9 cellular contexts compared by ENCODE assay signal in the genomic region with DNA sequence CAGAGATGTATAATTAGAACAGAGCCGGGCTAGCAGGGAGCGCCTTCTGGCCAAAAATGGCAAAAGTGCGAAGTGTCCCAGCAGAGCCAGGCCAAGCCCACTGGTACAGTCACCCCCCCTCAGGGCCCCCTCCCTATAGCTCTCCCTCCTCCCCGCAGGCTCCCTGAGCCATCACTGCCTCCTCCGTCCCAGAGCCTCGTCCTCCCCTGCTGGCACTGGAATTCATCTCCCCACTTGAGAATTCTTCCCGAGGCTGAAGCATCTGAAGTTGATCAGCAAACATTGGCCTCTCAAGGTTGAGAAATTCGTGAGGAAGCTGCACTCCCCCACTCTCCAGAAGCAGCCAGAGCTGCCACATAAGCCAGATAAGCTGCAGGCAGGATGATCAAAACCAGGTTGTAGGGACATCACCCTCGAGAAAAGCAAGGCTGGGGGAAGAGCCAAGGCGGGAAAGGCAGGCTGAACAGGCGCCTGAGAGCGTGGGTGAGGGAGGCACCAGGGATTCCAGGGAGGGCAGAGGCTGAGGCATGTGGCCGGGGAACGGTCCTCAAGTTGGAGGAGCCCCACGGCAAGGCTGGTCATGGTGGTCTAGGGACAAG. TPM values are rescaled to one million over a fixed set of nuclear protein-coding genes. Genes with fewer than 3 reads are reported as not detected.
DNase-seq lines count a peak whose midpoint lies in the region; ATAC-seq and TF ChIP-seq lines count a peak whose summit lies in the region.
"Had no signal": no experiment of that assay in that cellular context is flagged by ENCODE, and none has a peak within 500 bp of the region (broad histone marks: within the 10 kb centered on the region; RNA-seq: fewer than 3 reads in every experiment).

No MANE protein-coding gene starts in this region.

- peak overlapping the region in 6 of 11 experiments; percentile 60 to 82 (median 71); a peak in 8 of 22 replicates for H3K4me2 ChIP-seq in BLaER1 treated with 17β-estradiol and CSF1 and Interleukin-3, amounts not matched to agents 10 nM and 100 nM

- H4K20me1 ChIP-seq in BLaER1 treated with 17β-estradiol and CSF1 and Interleukin-3, amounts not matched to agents 10 nM and 100 nM: peaks cover 0 to 83% (median 28%) of the 10 kb centered on the region in 11 experiments; a peak in 15 of 22 replicates

- H3K4me3 ChIP-seq in BLaER1 treated with 17β-estradiol and CSF1 and Interleukin-3, amounts not matched to agents 10 nM and 100 nM: no peak overlapping the region
- no peak overlapping the region for H3K4me3 ChIP-seq in prostate gland

- peaks cover 22% of the 10 kb centered on the region for H3K4me1 Mint-ChIP-seq in T-helper 17 cell

- ATAC-seq in T-helper 17 cell (no peak), left cardiac atrium (peak; percentile 70 to 74), GM18870 (IDR thresholded peaks at IDR 0.05; ENCODE audit: unreplicated experiment) (no peak)

- H3K9me3 ChIP-seq in BLaER1 treated with 17β-estradiol and CSF1 and Interleukin-3, amounts not matched to agents 10 nM and 100 nM (replicated peaks in 1 of 11): no peaks in the 10 kb centered on the region
- no peaks in the 10 kb centered on the region for H3K9me3 ChIP-seq in T-helper 17 cell (ENCODE audit: control insufficient read depth, low read length, poor library complexity, severe bottlenecking)
- no peaks in the 10 kb centered on the region for H3K9me3 ChIP-seq in prostate gland

- no peak for TF ChIP-seq POLR2A in prostate gland (IDR thresholded peaks at IDR 0.05)

- DNase-seq in T-helper 17 cell: no peak
- peak; percentile 52 for DNase-seq in left cardiac atrium
- DNase-seq in prostate gland (ENCODE audit: low spot score): no peak
- no peak for DNase-seq in NCI-H345 treated with DMSO at 0.1 percent for 48 hours (lab: John Stamatoyannopoulos, UW; ENCODE audit: unreplicated experiment)
- DNase-seq in effector CD8-positive, alpha-beta T cell (lab: John Stamatoyannopoulos, UW): no peak
- DNase-seq in NCI-H1048 (lab: John Stamatoyannopoulos, UW): no peak
- DNase-seq: NCI-H524 treated with DMSO at 0.1 percent for 48 hours had no signal

- no peak for TF ChIP-seq CTCF in prostate gland (IDR thresholded peaks at IDR 0.05)

- peaks cover 13% of the 10 kb centered on the region for H3K36me3 Mint-ChIP-seq in T-helper 17 cell (ENCODE audit: low read depth)

- H3K36me3 ChIP-seq in BLaER1 treated with 17β-estradiol and CSF1 and Interleukin-3, amounts not matched to agents 10 nM and 100 nM: peaks cover 52 to 78% (median 72%) of the 10 kb centered on the region in 11 experiments
- H3K36me3 ChIP-seq in prostate gland: peaks cover 0 to 19% of the 10 kb centered on the region in 2 donors

- 56% methylated on average over 15 of the region's 15 CpGs for WGBS in prostate gland

- intact Hi-C loops in left cardiac atrium (cut with DNase I) (no loop called here), prostate gland (cut with DNase I) (no loop called here)

- peaks cover 16 to 27% (median 22%) of the 10 kb centered on the region in 10 experiments for H3K4me1 ChIP-seq in BLaER1 treated with 17β-estradiol and CSF1 and Interleukin-3, amounts not matched to agents 10 nM and 100 nM
- H3K4me1 ChIP-seq in prostate gland (replicated peaks): no peaks in the 10 kb centered on the region

- no peak overlapping the region for H3K4me3 Mint-ChIP-seq in T-helper 17 cell

- peak overlapping the region; percentile 39 for H3K27ac Mint-ChIP-seq in T-helper 17 cell

- H3K27me3 ChIP-seq in BLaER1 treated with 17β-estradiol and CSF1 and Interleukin-3, amounts not matched to agents 10 nM and 100 nM: no peaks in the 10 kb centered on the region
- H3K27me3 ChIP-seq in prostate gland (replicated peaks; ENCODE audit: insufficient read depth): no peaks in the 10 kb centered on the region

- H3K27ac ChIP-seq in BLaER1 treated with 17β-estradiol and CSF1 and Interleukin-3, amounts not matched to agents 10 nM and 100 nM: no peak overlapping the region
- peak overlapping the region; percentile 48 to 53 for H3K27ac ChIP-seq in prostate gland

- H3K27me3 Mint-ChIP-seq in T-helper 17 cell: no peaks in the 10 kb centered on the region

- H3K9ac ChIP-seq in BLaER1 treated with 17β-estradiol and CSF1 and Interleukin-3, amounts not matched to agents 10 nM and 100 nM: no peak overlapping the region

RNA-seq across cellular contexts. Expression of a gene that starts 23.4 kb away (rescaled TPM):
- total RNA-seq in T-helper 17 cell (10 to 100 TPM; 52.6 to 59.6 TPM), left cardiac atrium (10 to 100 TPM; 12.0 to 12.4 TPM), prostate gland (10 to 100 TPM; 41.9 to 47.8 TPM)

RNA-seq across cellular contexts. Expression of a gene that starts 39.6 kb away (rescaled TPM):
- total RNA-seq in T-helper 17 cell (10 to 100 TPM; 80.6 to 80.9 TPM), left cardiac atrium (10 to 100 TPM; 14.1 to 20.2 TPM), prostate gland (10 to 100 TPM; 39.7 to 57.4 TPM)

RNA-seq across cellular contexts. Expression of a gene that starts 60.0 kb away (rescaled TPM):
- under 1 TPM in 1 of 2 donors, not detected in 1; 0.42 TPM for total RNA-seq in T-helper 17 cell
- total RNA-seq in left cardiac atrium: 10 to 100 TPM in 1 of 2 donors, 1 to 10 TPM in 1; 9.2 to 20.1 TPM
- total RNA-seq in prostate gland: 10 to 100 TPM in 1 of 2 donors, 1 to 10 TPM in 1; 7.1 to 11.0 TPM

Comparison
In these comparisons a context has a peak if more than half of its experiments do, and no peak if none do; other contexts are left out.
1. H3K27ac ChIP-seq: peak in prostate gland (2 of 2); none in BLaER1 treated with 17β-estradiol and CSF1 and Interleukin-3, amounts not matched to agents 10 nM and 100 nM (0 of 11).
2. ATAC-seq: peak in left cardiac atrium (2 of 2); none in T-helper 17 cell (single experiment) and GM18870 (single experiment).
3. RNA of a gene that starts 60.0 kb away (total RNA-seq): 9.2 to 20.1 TPM in left cardiac atrium and 7.1 to 11.0 TPM in prostate gland; 0.42 TPM in T-helper 17 cell; every median in the first group is over 4 times any median in the second.